ENCODE assay signal across 8 cellular contexts in the genomic region with DNA sequence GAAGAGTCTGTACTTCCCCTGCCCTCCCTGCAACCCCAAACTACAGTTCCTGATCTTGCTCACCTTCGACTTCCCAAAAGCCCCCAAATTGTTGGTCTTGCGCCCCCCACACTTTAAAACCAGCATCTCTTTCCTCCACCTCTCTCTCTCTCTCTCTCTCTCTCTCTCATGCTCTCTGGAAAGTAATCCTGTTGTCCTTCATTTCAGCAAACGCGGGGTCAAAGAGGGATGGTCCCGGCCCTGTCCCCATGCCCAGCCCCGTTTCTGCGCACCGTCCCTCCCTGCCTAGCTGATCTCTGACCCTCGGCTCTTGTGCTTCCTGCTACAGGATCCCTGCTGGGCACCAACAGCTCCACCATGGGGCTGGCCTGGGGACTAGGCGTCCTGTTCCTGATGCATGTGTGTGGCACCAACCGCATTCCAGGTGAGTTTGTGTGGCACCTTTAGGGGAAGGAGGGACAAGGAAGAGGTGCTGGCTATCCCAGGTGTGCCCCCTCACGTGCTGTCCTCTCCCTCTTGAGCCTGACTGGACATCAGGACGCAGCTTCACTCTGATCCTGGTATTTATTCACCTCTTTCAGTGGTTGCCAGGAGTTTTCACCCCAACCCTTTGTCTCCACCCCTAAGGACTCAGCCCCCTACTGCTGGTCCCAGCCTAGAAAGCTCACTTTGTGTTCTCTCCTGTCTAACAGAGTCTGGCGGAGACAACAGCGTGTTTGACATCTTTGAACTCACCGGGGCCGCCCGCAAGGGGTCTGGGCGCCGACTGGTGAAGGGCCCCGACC. TPM values are rescaled to one million over a fixed set of nuclear protein-coding genes. Genes with fewer than 3 reads are reported as not detected.
DNase-seq lines count a peak whose midpoint lies in the region; ATAC-seq and TF ChIP-seq lines count a peak whose summit lies in the region.

No MANE protein-coding gene starts in this region.

- peaks cover 54% of the 10 kb centered on the region for H3K4me1 ChIP-seq in muscle layer of colon (ENCODE audit: insufficient read depth, low read length)

- H3K4me3 ChIP-seq in muscle layer of colon (ENCODE audit: low read depth in 1 of 2, low read length in 2 of 2), result peak overlapping the region; percentile 63 to 66

- peaks cover 16% of the 10 kb centered on the region for H3K27me3 Mint-ChIP-seq in endothelial cell (ENCODE audit: unreplicated experiment)

- H3K27ac ChIP-seq in muscle layer of colon (ENCODE audit: low read depth, low read length), result peak overlapping the region; percentile 67

- H3K9me3 Mint-ChIP-seq in endothelial cell (ENCODE audit: unreplicated experiment), result no peaks in the 10 kb centered on the region

- H3K27me3 ChIP-seq in muscle layer of colon (ENCODE audit: control insufficient read depth in 1 of 2, insufficient read depth in 2 of 2, low read length in 2 of 2), result no peaks in the 10 kb centered on the region

- TF ChIP-seq CTCF in endothelial cell (IDR thresholded peaks at IDR 0.05; ENCODE audit: unreplicated experiment), result no peak

- ATAC-seq in HG02798 (IDR thresholded peaks at IDR 0.05; ENCODE audit: poor library complexity, unreplicated experiment) (no peak), HG03097 (IDR thresholded peaks at IDR 0.05; ENCODE audit: low FRiP score, unreplicated experiment) (no peak)

- H3K4me1 Mint-ChIP-seq in endothelial cell (ENCODE audit: unreplicated experiment), result peaks cover 33% of the 10 kb centered on the region

- DNase-seq in NCI-H82 (lab: John Stamatoyannopoulos, UW), result peak; percentile 30
- DNase-seq in NCI-H82 treated with DMSO at 0.1 percent for 48 hours (lab: John Stamatoyannopoulos, UW; ENCODE audit: unreplicated experiment), result no peak
- peak; percentile 74 for DNase-seq in RPMI7951 (ENCODE audit: low read depth)
- peak; percentile 40 for DNase-seq in endothelial cell (ENCODE audit: low spot score)
- no peak for DNase-seq in hippocampal formation (lab: John Stamatoyannopoulos, UW)

- H3K4me3 Mint-ChIP-seq in endothelial cell (ENCODE audit: unreplicated experiment), result peak overlapping the region; percentile 92

- H3K36me3 Mint-ChIP-seq in endothelial cell (ENCODE audit: low read depth, unreplicated experiment), result no peaks in the 10 kb centered on the region

- H3K36me3 ChIP-seq in muscle layer of colon (ENCODE audit: insufficient read depth, low read length), result peaks cover 46% of the 10 kb centered on the region

- peak overlapping the region; percentile 41 for H3K9ac ChIP-seq in muscle layer of colon (ENCODE audit: low read length)

- H3K9me3 ChIP-seq in muscle layer of colon (ENCODE audit: low read length), result no peaks in the 10 kb centered on the region

- H3K27ac Mint-ChIP-seq in endothelial cell (ENCODE audit: unreplicated experiment), result peak overlapping the region; percentile 37

RNA-seq across cellular contexts. Expression of a gene that starts 0.8 kb away (rescaled TPM):
- 593 and 598 TPM in 2 replicates for total RNA-seq in RPMI7951 (2014; rRNA removed; shearing (Covaris generic))
- total RNA-seq in endothelial cell (ENCODE audit: unreplicated experiment), result 8.2 TPM

Comparison
In these comparisons a context has a peak if more than half of its experiments do, and no peak if none do; other contexts are left out.
1. DNase-seq: peak in NCI-H82 (single experiment), RPMI7951 (single experiment) and endothelial cell (single experiment); none in NCI-H82 treated with DMSO at 0.1 percent for 48 hours (single experiment) and hippocampal formation (0 of 2).
2. RNA of a gene that starts 0.8 kb away (total RNA-seq): 593 to 598 TPM in RPMI7951; 8.2 TPM in endothelial cell (single experiment); every median in the first group is over 10 times any median in the second.